In genomic region chr4:4995866-4996265, GRCh38 we compare ENCODE assay signal across 1 cellular context.
TF ChIP-seq lines count a peak whose summit lies in the region.

No MANE protein-coding gene starts in this region.

TF ChIP-seq in GM23338, 12 proteins besides CTCF, POLR2A, EP300 and RAD21 (continued from another document):
- TF ChIP-seq ZNF462 (CRISPR knock-in tag; IDR thresholded peaks at IDR 0.05), result no peak
- TF ChIP-seq STAT1 (IDR thresholded peaks at IDR 0.05; ENCODE audit: unreplicated experiment), result no peak
- TF ChIP-seq REST (IDR thresholded peaks at IDR 0.05; ENCODE audit: unreplicated experiment), result no peak
- no peak for TF ChIP-seq ETS1 (IDR thresholded peaks at IDR 0.05)
- TF ChIP-seq ZNF331 (CRISPR knock-in tag; IDR thresholded peaks at IDR 0.05; ENCODE audit: low read depth), result no peak
- TF ChIP-seq CREB1 (CRISPR knock-in tag; IDR thresholded peaks at IDR 0.05; ENCODE audit: low read depth), result no peak
- no peak for TF ChIP-seq EZH2phosphoT487 (IDR thresholded peaks at IDR 0.05; ENCODE audit: unreplicated experiment)
- TF ChIP-seq JUNB (IDR thresholded peaks at IDR 0.05; ENCODE audit: unreplicated experiment), result no peak
- no peak for TF ChIP-seq EZH2 (IDR thresholded peaks at IDR 0.05; ENCODE audit: low read depth, unreplicated experiment)
- TF ChIP-seq POLR2AphosphoS5 (IDR thresholded peaks at IDR 0.05; ENCODE audit: low read depth), result no peak
